ENCODE assay signal across 16 cellular contexts in the genomic region with DNA sequence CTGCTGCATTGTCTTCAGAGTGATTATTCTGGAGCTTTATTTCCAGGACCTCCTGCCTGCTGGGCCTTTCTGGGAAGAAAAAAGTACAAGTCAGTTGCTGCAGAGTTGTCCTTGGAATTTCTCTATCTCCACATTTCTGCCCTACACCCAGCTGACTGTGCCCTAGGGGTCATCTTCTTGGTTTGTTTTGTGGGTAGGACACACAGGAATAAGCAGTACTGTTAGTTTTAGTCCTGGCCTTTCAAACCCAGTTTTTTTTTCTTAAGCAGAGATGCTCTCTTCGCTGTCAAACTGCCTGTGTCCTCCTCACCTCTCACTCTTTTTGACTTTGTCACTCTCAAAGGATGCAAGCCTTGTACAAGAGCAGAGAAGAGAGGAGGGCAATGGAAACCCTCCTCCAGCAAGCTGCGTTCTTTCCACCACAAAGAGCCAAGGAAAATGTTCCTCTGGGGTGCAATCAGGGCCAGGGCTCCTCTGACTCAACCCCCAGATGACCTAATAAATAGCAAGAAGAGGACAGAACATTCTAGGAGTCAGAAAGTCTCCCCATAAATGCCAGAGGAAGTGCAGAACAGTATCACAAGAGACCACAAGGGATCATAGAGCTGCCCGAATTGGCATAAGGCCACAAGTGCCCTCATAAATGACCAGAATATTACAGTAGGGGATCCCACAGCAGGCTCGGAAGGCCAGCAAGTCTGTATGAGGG.
DNase-seq lines count a peak whose midpoint lies in the region; ATAC-seq and TF ChIP-seq lines count a peak whose summit lies in the region.
"Had no signal": no experiment of that assay in that cellular context is flagged by ENCODE, and none has a peak within 500 bp of the region (broad histone marks: within the 10 kb centered on the region; RNA-seq: fewer than 3 reads in every experiment).

No MANE protein-coding gene starts in this region.

- peaks cover 16% of the 10 kb centered on the region for H3K9me3 Mint-ChIP-seq in neural progenitor cell
- H3K9me3 Mint-ChIP-seq in progenitor cell of endocrine pancreas (ENCODE audit: low read depth), result peaks cover 7% of the 10 kb centered on the region
- H3K9me3 Mint-ChIP-seq: activated T-cell treated with anti-CD3 and anti-CD28 coated beads, Interleukin-2, amount 50 U/mL, for 24 hours had no signal

- TF ChIP-seq CTCF in fibroblast of villous mesenchyme (IDR thresholded peaks at IDR 0.05; ENCODE audit: insufficient read depth, low read depth, low read length) (no peak), neural progenitor cell (IDR thresholded peaks at IDR 0.05) (no peak), transverse colon (IDR thresholded peaks at IDR 0.05) (no peak), GM13976 (IDR thresholded peaks at IDR 0.05; ENCODE audit: borderline replicate concordance, control extremely low read depth, extremely low read depth, insufficient read depth, missing control alignments) (no peak), progenitor cell of endocrine pancreas (IDR thresholded peaks at IDR 0.05; ENCODE audit: unreplicated experiment) (no peak), upper lobe of left lung (IDR thresholded peaks at IDR 0.05) (no peak)

- intact Hi-C loops in transverse colon (cut with DNase I; ENCODE audit: low total_unique reads), result no loop called here

- DNase-seq in T1000 (lab: John Stamatoyannopoulos, UW) (peak; percentile 3), fibroblast of villous mesenchyme (ENCODE audit: low read depth) (peak; percentile 91), neural progenitor cell (ENCODE audit: low spot score) (peak; percentile 67), transverse colon (no peak), GM13976 (ENCODE audit: low spot score) (no peak), progenitor cell of endocrine pancreas (ENCODE audit: low spot score, unreplicated experiment) (no peak), upper lobe of left lung (no peak)
- DNase-seq: activated CD4-positive, alpha-beta memory T cell treated with anti-CD3 and anti-CD28 coated beads for 36 hours; activated T-cell treated with anti-CD3 and anti-CD28 coated beads, Interleukin-2, amount 50 U/mL, for 24 hours; effector CD8-positive, alpha-beta T cell; stimulated activated naive CD4-positive, alpha-beta T cell had no signal

- peak overlapping the region; percentile 93 for H3K27ac Mint-ChIP-seq in neural progenitor cell
- H3K27ac Mint-ChIP-seq in progenitor cell of endocrine pancreas, result no peak overlapping the region
- H3K27ac Mint-ChIP-seq: activated CD4-positive, alpha-beta memory T cell treated with anti-CD3 and anti-CD28 coated beads for 36 hours; activated naive CD4-positive, alpha-beta T cell treated with anti-CD3 and anti-CD28 coated beads, Interleukin-2, amount 50 U/mL, for 24 hours; activated T-cell treated with anti-CD3 and anti-CD28 coated beads, Interleukin-2, amount 50 U/mL, for 24 hours had no signal

- in situ Hi-C loops in transverse colon (cut with MboI; ENCODE audit: low pct_ligation_motif_present in 1 of 4, low pct_unique_long_range_greater_than_20kb in 1 of 4, low sequenced_read_pairs in 3 of 4) (no loop called here), GM13976 (cut with MboI; ENCODE audit: low sequenced_read_pairs, unreplicated experiment) (no loop called here)

- ATAC-seq in upper lobe of left lung (ENCODE audit: low FRiP score in 2 of 2), result no peak
- ATAC-seq: left lobe of liver had no signal

- H3K4me1 ChIP-seq in neural progenitor cell (peaks cover 25% of the 10 kb centered on the region), transverse colon (no peaks in the 10 kb centered on the region), upper lobe of left lung (no peaks in the 10 kb centered on the region)
- H3K4me1 ChIP-seq: parathyroid adenoma had no signal

- H3K9me3 ChIP-seq in neural progenitor cell (ENCODE audit: low read depth), result no peaks in the 10 kb centered on the region
- peaks cover 0 to 3% of the 10 kb centered on the region in 2 donors for H3K9me3 ChIP-seq in transverse colon
- H3K9me3 ChIP-seq in upper lobe of left lung, result no peaks in the 10 kb centered on the region

- H3K79me2 ChIP-seq in neural progenitor cell (ENCODE audit: low read depth), result no peaks in the 10 kb centered on the region
- H3K79me2 ChIP-seq: parathyroid adenoma had no signal

- TF ChIP-seq POLR2A in transverse colon (IDR thresholded peaks at IDR 0.05) (no peak), upper lobe of left lung (IDR thresholded peaks at IDR 0.05) (no peak)

- H4K20me1 ChIP-seq in neural progenitor cell (ENCODE audit: low read depth), result no peaks in the 10 kb centered on the region

- peaks cover 39% of the 10 kb centered on the region for H3K4me1 Mint-ChIP-seq in neural progenitor cell
- H3K4me1 Mint-ChIP-seq in progenitor cell of endocrine pancreas (ENCODE audit: low read depth), result peaks cover 5% of the 10 kb centered on the region
- H3K4me1 Mint-ChIP-seq: activated naive CD4-positive, alpha-beta T cell treated with anti-CD3 and anti-CD28 coated beads, Interleukin-2, amount 50 U/mL, for 24 hours had no signal

- H3K4me2 ChIP-seq in neural progenitor cell, result peak overlapping the region; percentile 57
- H3K4me2 ChIP-seq: KMS-11 had no signal

- no peaks in the 10 kb centered on the region for H3K27me3 ChIP-seq in neural progenitor cell
- H3K27me3 ChIP-seq in transverse colon, result no peaks in the 10 kb centered on the region
- H3K27me3 ChIP-seq in upper lobe of left lung, result no peaks in the 10 kb centered on the region

- H3K27me3 Mint-ChIP-seq in neural progenitor cell (ENCODE audit: insufficient read depth, low read depth), result peaks cover 5% of the 10 kb centered on the region
- no peaks in the 10 kb centered on the region for H3K27me3 Mint-ChIP-seq in progenitor cell of endocrine pancreas
- H3K27me3 Mint-ChIP-seq: activated T-cell treated with anti-CD3 and anti-CD28 coated beads, Interleukin-2, amount 50 U/mL, for 24 hours had no signal

- H3K4me3 Mint-ChIP-seq in neural progenitor cell, result no peak overlapping the region
- H3K4me3 Mint-ChIP-seq in progenitor cell of endocrine pancreas (ENCODE audit: low read depth), result no peak overlapping the region
- H3K4me3 Mint-ChIP-seq: activated CD4-positive, alpha-beta memory T cell treated with anti-CD3 and anti-CD28 coated beads for 36 hours; activated naive CD4-positive, alpha-beta T cell treated with anti-CD3 and anti-CD28 coated beads, Interleukin-2, amount 50 U/mL, for 24 hours; activated T-cell treated with anti-CD3 and anti-CD28 coated beads, Interleukin-2, amount 50 U/mL, for 24 hours had no signal

- H3K4me3 ChIP-seq in fibroblast of villous mesenchyme (ENCODE audit: low read depth, low read length) (no peak overlapping the region), neural progenitor cell (no peak overlapping the region), transverse colon (no peak overlapping the region), upper lobe of left lung (no peak overlapping the region)

- H3F3A ChIP-seq in neural progenitor cell (ENCODE audit: low read depth), result peaks cover 18% of the 10 kb centered on the region

- H3K9ac ChIP-seq in neural progenitor cell, result no peak overlapping the region
- H3K9ac ChIP-seq: KMS-11, parathyroid adenoma had no signal

- peak; percentile 12 for TF ChIP-seq EP300 in transverse colon (IDR thresholded peaks at IDR 0.05; ENCODE audit: low read depth)
- peak in 1 of 4 donors; percentile 64 for TF ChIP-seq EP300 in upper lobe of left lung (IDR thresholded peaks at IDR 0.05)

- peaks cover 2% of the 10 kb centered on the region for H3K36me3 Mint-ChIP-seq in neural progenitor cell
- no peaks in the 10 kb centered on the region for H3K36me3 Mint-ChIP-seq in progenitor cell of endocrine pancreas (ENCODE audit: insufficient read depth)
- H3K36me3 Mint-ChIP-seq: activated CD4-positive, alpha-beta memory T cell treated with anti-CD3 and anti-CD28 coated beads for 36 hours; activated naive CD4-positive, alpha-beta T cell treated with anti-CD3 and anti-CD28 coated beads, Interleukin-2, amount 50 U/mL, for 24 hours had no signal

- H3K27ac ChIP-seq in neural progenitor cell (peak overlapping the region; percentile 74), transverse colon (peak overlapping the region in 1 of 4 donors; percentile 11), upper lobe of left lung (peak overlapping the region in 1 of 4 donors; percentile 32)
- H3K27ac ChIP-seq: KMS-11, parathyroid adenoma, VCaP had no signal

- 50 to 70% methylated on average over 1 to 4 of the region's 4 CpGs for WGBS in transverse colon (ENCODE audit: low coverage in 1 of 2), 2 donors
- WGBS in upper lobe of left lung, 2 donors, result 76 to 79% methylated on average over 4 of the region's 4 CpGs

- no peak overlapping the region for H2AFZ ChIP-seq in neural progenitor cell (replicated peaks)
- H2AFZ ChIP-seq: parathyroid adenoma had no signal

- H3K36me3 ChIP-seq in neural progenitor cell (no peaks in the 10 kb centered on the region), transverse colon (no peaks in the 10 kb centered on the region), upper lobe of left lung (no peaks in the 10 kb centered on the region)

Comparison
In these comparisons a context has a peak if more than half of its experiments do, and no peak if none do; other contexts are left out.
1. DNase-seq: peak in T1000 (single experiment), fibroblast of villous mesenchyme (single experiment) and neural progenitor cell (single experiment); none in transverse colon (single experiment), GM13976 (single experiment), progenitor cell of endocrine pancreas (single experiment) and upper lobe of left lung (0 of 2).